6 cellular contexts compared by ENCODE assay signal in genomic region chr19:42267644-42268141, GRCh38. TPM values are rescaled to one million over a fixed set of nuclear protein-coding genes. Genes with fewer than 3 reads are reported as not detected.
DNase-seq lines count a peak whose midpoint lies in the region; ATAC-seq and TF ChIP-seq lines count a peak whose summit lies in the region.

No MANE protein-coding gene starts in this region.

- peak overlapping the region; percentile 53 for H3K4me3 ChIP-seq in Jurkat, Clone E6-1 (ENCODE audit: low read length)
- H3K4me3 ChIP-seq in epithelial cell of esophagus (ENCODE audit: low read length): peak overlapping the region; percentile 75
- peak overlapping the region; percentile 44 to 71 (median 56) for H3K4me3 ChIP-seq in skin epidermis

- TF ChIP-seq CTCF in epithelial cell of esophagus (IDR thresholded peaks at IDR 0.05; ENCODE audit: insufficient read depth, low read depth, low read length, missing control alignments): no peak

- peak overlapping the region in 20 of 21 experiments; percentile 8 to 100 (median 97) for H3K27ac ChIP-seq in skin epidermis

- ATAC-seq in HG03108 (IDR thresholded peaks at IDR 0.05; ENCODE audit: unreplicated experiment): no peak
- no peak for ATAC-seq in HG02588 (IDR thresholded peaks at IDR 0.05; ENCODE audit: unreplicated experiment)

- DNase-seq in Jurkat, Clone E6-1 (ENCODE audit: low read depth, low spot score): no peak
- no peak for DNase-seq in epithelial cell of esophagus (ENCODE audit: low read depth)
- no peak for DNase-seq in kidney tubule cell (ENCODE audit: low spot score)

RNA-seq across cellular contexts. Expression of gene CIC, which starts 1.4 kb away (rescaled TPM):
- polyA plus RNA-seq in Jurkat, Clone E6-1 (2012; ENCODE audit: insufficient read depth, insufficient read length): 33.3 TPM

RNA-seq across cellular contexts. Expression of gene ERF, which starts 12.8 kb away (rescaled TPM):
- polyA plus RNA-seq in Jurkat, Clone E6-1 (2012; ENCODE audit: insufficient read depth, insufficient read length): 28.7 TPM

RNA-seq across cellular contexts. Expression of gene GSK3A, which starts 25.3 kb away (rescaled TPM):
- polyA plus RNA-seq in Jurkat, Clone E6-1 (2012; ENCODE audit: insufficient read depth, insufficient read length): 64.2 TPM

RNA-seq across cellular contexts. Expression of gene PRR19, which starts 34.2 kb away (rescaled TPM):
- 0.87 TPM for polyA plus RNA-seq in Jurkat, Clone E6-1 (2012; ENCODE audit: insufficient read depth, insufficient read length)

RNA-seq across cellular contexts. Expression of gene PAFAH1B3, which starts 34.7 kb away (rescaled TPM):
- 247 TPM for polyA plus RNA-seq in Jurkat, Clone E6-1 (2012; ENCODE audit: insufficient read depth, insufficient read length)
